ENCODE assay signal across 1 cellular context in the genomic region with DNA sequence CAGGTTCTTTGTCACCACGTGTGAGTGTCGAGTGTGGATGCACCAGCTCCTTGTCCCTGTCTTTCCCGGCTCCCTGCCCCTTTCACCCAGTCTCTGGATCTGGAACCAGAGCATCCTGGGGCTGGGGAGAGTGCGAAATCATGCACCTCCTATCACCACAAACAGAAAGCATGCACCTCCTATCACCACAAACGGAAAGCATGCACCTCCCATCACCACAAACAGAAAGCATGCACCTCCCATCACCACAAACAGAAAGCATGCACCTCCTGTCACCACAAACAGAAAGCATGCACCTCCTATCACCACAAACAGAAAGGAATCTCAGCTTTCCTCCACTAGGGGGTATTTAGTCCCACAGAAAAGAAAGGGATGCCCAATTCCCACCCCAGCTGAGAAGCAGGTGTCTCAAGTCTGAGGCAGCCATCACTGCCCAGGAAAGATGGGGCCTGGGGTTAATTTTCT.
TF ChIP-seq lines count a peak whose summit lies in the region.

No MANE protein-coding gene starts in this region.

TF ChIP-seq in K562, 482 proteins besides CTCF, POLR2A, EP300 and RAD21:
- no peak for TF ChIP-seq HDAC3 (IDR thresholded peaks at IDR 0.05; ENCODE audit: borderline replicate concordance, partially characterized antibody)
- 0 out of 2 replicates have a peak, but pooled peaks have one; percentile 9 for TF ChIP-seq DEAF1 (CRISPR knock-in tag; IDR thresholded peaks at IDR 0.05)
